ENCODE assay signal across 6 cellular contexts in the genomic region with DNA sequence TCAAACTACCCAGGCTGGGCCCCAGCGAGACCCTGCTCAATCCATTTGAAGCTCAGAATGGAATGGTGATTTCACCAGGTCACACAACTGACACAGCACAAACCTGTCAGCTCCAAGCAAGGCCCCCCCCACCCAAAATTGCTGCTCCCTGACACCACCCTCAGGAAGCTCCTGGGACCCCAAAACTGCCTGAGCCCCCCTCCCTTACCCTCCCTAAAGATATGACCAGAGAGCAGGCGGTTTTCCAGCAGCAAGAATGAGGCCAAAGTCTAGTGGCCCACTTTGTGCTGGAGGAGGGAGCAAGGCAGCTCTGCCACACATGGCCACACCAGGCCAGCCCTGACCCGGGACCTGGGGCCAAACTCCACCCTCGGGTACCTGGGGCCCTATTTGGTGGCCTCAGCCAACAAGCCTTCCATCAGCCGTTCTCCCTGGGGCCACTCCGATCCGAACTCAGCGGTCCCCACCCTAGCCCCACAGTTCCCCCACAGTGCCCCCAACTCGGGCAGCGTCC. TPM values are rescaled to one million over a fixed set of nuclear protein-coding genes. Genes with fewer than 3 reads are reported as not detected.
DNase-seq lines count a peak whose midpoint lies in the region; ATAC-seq and TF ChIP-seq lines count a peak whose summit lies in the region.

No MANE protein-coding gene starts in this region.

- no peaks in the 10 kb centered on the region for H3K36me3 Mint-ChIP-seq in activated CD4-positive, alpha-beta T cell treated with anti-CD3 and anti-CD28 coated beads, Interleukin-2, amount 10 ng/mL, durations not matched to agents 24 days and 14 days (ENCODE audit: low read depth)

- H3K9me3 Mint-ChIP-seq in activated CD4-positive, alpha-beta T cell treated with anti-CD3 and anti-CD28 coated beads, Interleukin-2, amount 10 ng/mL, durations not matched to agents 24 days and 14 days: no peaks in the 10 kb centered on the region

- H3K36me3 ChIP-seq in parathyroid adenoma (ENCODE audit: control insufficient read depth, insufficient read depth, low read length): no peaks in the 10 kb centered on the region

- H3K9ac ChIP-seq in parathyroid adenoma: no peak overlapping the region

- H3K4me1 Mint-ChIP-seq in activated CD4-positive, alpha-beta T cell treated with anti-CD3 and anti-CD28 coated beads, Interleukin-2, amount 10 ng/mL, durations not matched to agents 24 days and 14 days: peaks cover 7% of the 10 kb centered on the region

- TF ChIP-seq CTCF in HL-60 (IDR thresholded peaks at IDR 0.05; ENCODE audit: insufficient read depth, low read length) (no peak), dorsolateral prefrontal cortex (IDR thresholded peaks at IDR 0.05 in 54 of 56, conservative IDR thresholded peaks at IDR 0.05 in 2 of 56; ENCODE audit: low read depth in 1 of 56, partially characterized antibody in 56 of 56) (no peak), parathyroid adenoma (IDR thresholded peaks at IDR 0.05) (no peak)

- H3K27me3 Mint-ChIP-seq in activated CD4-positive, alpha-beta T cell treated with anti-CD3 and anti-CD28 coated beads, Interleukin-2, amount 10 ng/mL, durations not matched to agents 24 days and 14 days: peaks cover 14% of the 10 kb centered on the region

- H3K4me3 Mint-ChIP-seq in activated CD4-positive, alpha-beta T cell treated with anti-CD3 and anti-CD28 coated beads, Interleukin-2, amount 10 ng/mL, durations not matched to agents 24 days and 14 days: no peak overlapping the region

- no peak for ATAC-seq in GM19467 (IDR thresholded peaks at IDR 0.05; ENCODE audit: unreplicated experiment)

- intact Hi-C loops in dorsolateral prefrontal cortex (cut with DNase I): no loop called here
- intact Hi-C loops in activated CD4-positive, alpha-beta T cell treated with anti-CD3 and anti-CD28 coated beads, Interleukin-2, amount 10 ng/mL, durations not matched to agents 24 days and 14 days (cut with micrococcal nuclease): no loop called here

- H3K4me3 ChIP-seq in HL-60 (replicated peaks; ENCODE audit: insufficient read depth, low read length): peak overlapping the region; percentile 67; the same call in 1 of the 2 replicates
- peak overlapping the region in 56 of 59 donors; percentile 54 to 82 (median 71) for H3K4me3 ChIP-seq in dorsolateral prefrontal cortex
- peak overlapping the region; percentile 90 for H3K4me3 ChIP-seq in parathyroid adenoma (ENCODE audit: low read depth, low read length)

- H3K27me3 ChIP-seq in HL-60 (ENCODE audit: insufficient read depth, poor library complexity, severe bottlenecking): no peaks in the 10 kb centered on the region
- H3K27me3 ChIP-seq in dorsolateral prefrontal cortex: no peaks in the 10 kb centered on the region
- no peaks in the 10 kb centered on the region for H3K27me3 ChIP-seq in parathyroid adenoma (ENCODE audit: control insufficient read depth, insufficient read depth, low read length)

- no peak overlapping the region for H2AFZ ChIP-seq in parathyroid adenoma

- H3K27ac ChIP-seq in HL-60 (replicated peaks): no peak overlapping the region
- peak overlapping the region in 47 of 59 donors; percentile 6 to 85 (median 66) for H3K27ac ChIP-seq in dorsolateral prefrontal cortex
- peak overlapping the region; percentile 87 for H3K27ac ChIP-seq in parathyroid adenoma

- DNase-seq in HL-60 (ENCODE audit: low read depth in 1 of 2, low spot score in 1 of 2) (no peak), dorsolateral prefrontal cortex (no peak), GM03348 (ENCODE audit: low spot score) (no peak)
- DNase-seq in activated CD4-positive, alpha-beta T cell treated with anti-CD3 and anti-CD28 coated beads, Interleukin-2, amount 10 ng/mL, durations not matched to agents 24 days and 14 days: no peak

- H3K27ac Mint-ChIP-seq in activated CD4-positive, alpha-beta T cell treated with anti-CD3 and anti-CD28 coated beads, Interleukin-2, amount 10 ng/mL, durations not matched to agents 24 days and 14 days: no peak overlapping the region

- peak overlapping the region; percentile 88 for H3K4me2 ChIP-seq in parathyroid adenoma (ENCODE audit: low read length)

- peaks cover 15% of the 10 kb centered on the region for H3K79me2 ChIP-seq in parathyroid adenoma

- peaks cover 19% of the 10 kb centered on the region for H3K4me1 ChIP-seq in parathyroid adenoma

- H3K9me3 ChIP-seq in parathyroid adenoma (ENCODE audit: control insufficient read depth, low read length): no peaks in the 10 kb centered on the region

RNA-seq across cellular contexts. Expression of gene NR2F6, which starts 2.3 kb away (rescaled TPM):
- 10 to 100 TPM; 15.4 to 52.5 (median 27.8) TPM for total RNA-seq in dorsolateral prefrontal cortex
- total RNA-seq in activated CD4-positive, alpha-beta T cell treated with anti-CD3 and anti-CD28 coated beads, Interleukin-2, amount 10 ng/mL, durations not matched to agents 24 days and 14 days: 15.0 and 16.5 TPM in 2 replicates

RNA-seq across cellular contexts. Expression of gene OCEL1, which starts 17.4 kb away (rescaled TPM):
- 10 to 100 TPM; 11.1 to 42.0 (median 24.9) TPM for total RNA-seq in dorsolateral prefrontal cortex
- 17.8 and 23.0 TPM in 2 replicates for total RNA-seq in activated CD4-positive, alpha-beta T cell treated with anti-CD3 and anti-CD28 coated beads, Interleukin-2, amount 10 ng/mL, durations not matched to agents 24 days and 14 days

RNA-seq across cellular contexts. Expression of gene USHBP1, which starts 21.1 kb away (rescaled TPM):
- total RNA-seq in dorsolateral prefrontal cortex: 10 to 100 TPM in 1 of 120 experiments, 1 to 10 TPM in 117, under 1 TPM in 2; 0.90 to 10.9 (median 3.4) TPM
- total RNA-seq in activated CD4-positive, alpha-beta T cell treated with anti-CD3 and anti-CD28 coated beads, Interleukin-2, amount 10 ng/mL, durations not matched to agents 24 days and 14 days: 0.30 and 0.38 TPM in 2 replicates

RNA-seq across cellular contexts. Expression of gene BABAM1, which starts 23.8 kb away (rescaled TPM):
- 100 to 1,000 TPM in 110 of 120 experiments, 10 to 100 TPM in 10; 78.2 to 165 (median 122) TPM for total RNA-seq in dorsolateral prefrontal cortex
- 127 TPM in 2 replicates for total RNA-seq in activated CD4-positive, alpha-beta T cell treated with anti-CD3 and anti-CD28 coated beads, Interleukin-2, amount 10 ng/mL, durations not matched to agents 24 days and 14 days

RNA-seq across cellular contexts. Expression of gene USE1, which starts 28.2 kb away (rescaled TPM):
- total RNA-seq in dorsolateral prefrontal cortex: 10 to 100 TPM; 27.0 to 54.1 (median 39.3) TPM
- total RNA-seq in activated CD4-positive, alpha-beta T cell treated with anti-CD3 and anti-CD28 coated beads, Interleukin-2, amount 10 ng/mL, durations not matched to agents 24 days and 14 days: 29.8 and 31.3 TPM in 2 replicates
